8 cellular contexts compared by ENCODE assay signal in genomic region chr4:108650212-108651067, GRCh38. TPM values are rescaled to one million over a fixed set of nuclear protein-coding genes. Genes with fewer than 3 reads are reported as not detected.
DNase-seq lines count a peak whose midpoint lies in the region; ATAC-seq and TF ChIP-seq lines count a peak whose summit lies in the region.

TSS of gene OSTC (plus strand) at chr4:108650599. CDS start at chr4:108650656, 57 bp downstream.

- in situ Hi-C loops in ACHN (cut with HindIII; ENCODE audit: low pct_ligation_motif_present, low pct_unique_long_range_greater_than_20kb, low sequenced_read_pairs) (no loop called here), mammary epithelial cell (cut with MboI; ENCODE audit: low sequenced_read_pairs in 2 of 2) (no loop called here)

- H4K20me1 ChIP-seq in mammary epithelial cell (ENCODE audit: insufficient read depth, low read length), result no peaks in the 10 kb centered on the region

- H3K27ac ChIP-seq in WERI-Rb-1 (peak within 1 kb of the TSS; percentile 91), mammary epithelial cell (ENCODE audit: insufficient read depth, low read depth, low read length) (peak within 1 kb of the TSS; percentile 96), skeletal muscle tissue (ENCODE audit: low read depth, low read length) (peak within 1 kb of the TSS; percentile 80)

- H3K4me2 ChIP-seq in mammary epithelial cell (ENCODE audit: insufficient read depth, low read depth, low read length), result peak within 1 kb of the TSS; percentile 84

- no peaks in the 10 kb centered on the region for H3K9me3 ChIP-seq in WERI-Rb-1 (ENCODE audit: severe bottlenecking)
- H3K9me3 ChIP-seq in mammary epithelial cell (replicated peaks; ENCODE audit: insufficient read depth, low read length), result no peaks in the 10 kb centered on the region
- no peaks in the 10 kb centered on the region for H3K9me3 ChIP-seq in iPS-18c (ENCODE audit: control insufficient read depth, insufficient read depth, low read length)
- H3K9me3 ChIP-seq in skeletal muscle tissue (ENCODE audit: control insufficient read depth in 3 of 3, low read length in 3 of 3), result no peaks in the 10 kb centered on the region

- BruUV-seq in mammary epithelial cell (replicated peaks; lab: Mats Ljungman, UMichigan), result TSS peak; percentile 75

- H3K9ac ChIP-seq in mammary epithelial cell (ENCODE audit: insufficient read depth, low read length), result peak within 1 kb of the TSS; percentile 98
- peak within 1 kb of the TSS; percentile 89 to 95 (median 89) for H3K9ac ChIP-seq in skeletal muscle tissue (ENCODE audit: low read depth in 1 of 3, low read length in 3 of 3)

- peak; percentile 93 for DNase-seq in ACHN
- peak; percentile 95 for DNase-seq in NCI-H2227 (lab: John Stamatoyannopoulos, UW; ENCODE audit: unreplicated experiment)
- DNase-seq in WERI-Rb-1, result peak; percentile 97
- peak; percentile 92 for DNase-seq in mammary epithelial cell

- intact Hi-C loops in mammary epithelial cell (cut with micrococcal nuclease), result loop anchor here (2.0 kb wide), 1 partner anchor 30 kb away; the partner anchor contains the start of gene RPL34

- dilution Hi-C loops in mammary epithelial cell (cut with HindIII; ENCODE audit: low sequenced_read_pairs), result no loop called here

- H3K4me3 ChIP-seq in WERI-Rb-1 (ENCODE audit: low read depth, low read length), result peak within 1 kb of the TSS; percentile 100
- H3K4me3 ChIP-seq in mammary epithelial cell (replicated peaks in 1 of 3; ENCODE audit: insufficient read depth in 1 of 3, low read depth in 2 of 3, low read length in 3 of 3), result peak within 1 kb of the TSS; percentile 85 to 100 (median 99)
- peak within 1 kb of the TSS; percentile 91 for H3K4me3 ChIP-seq in iPS-18c (ENCODE audit: insufficient read depth, low read depth, low read length)
- H3K4me3 ChIP-seq in skeletal muscle tissue (ENCODE audit: low read length in 3 of 3), result peak within 1 kb of the TSS; percentile 87 to 99 (median 89)

- H3K4me1 ChIP-seq in mammary epithelial cell (ENCODE audit: insufficient read depth, low read length) (no peaks in the 10 kb centered on the region), skeletal muscle tissue (ENCODE audit: control insufficient read depth in 3 of 3, insufficient read depth in 3 of 3, low read length in 3 of 3) (peaks cover 0 to 13% (median 11%) of the 10 kb centered on the region in 3 donors)

- H3K27me3 ChIP-seq in WERI-Rb-1 (ENCODE audit: insufficient read depth, low read depth, severe bottlenecking) (no peaks in the 10 kb centered on the region), mammary epithelial cell (ENCODE audit: insufficient read depth, low read length) (no peaks in the 10 kb centered on the region), skeletal muscle tissue (ENCODE audit: control insufficient read depth in 3 of 3, insufficient read depth in 3 of 3, low read length in 3 of 3) (no peaks in the 10 kb centered on the region)

- H3K79me2 ChIP-seq in mammary epithelial cell (ENCODE audit: insufficient read depth, low read length), result peaks cover 51% of the 10 kb centered on the region

- CTCF ChIA-PET in mammary epithelial cell (lab: Charles Lee; ENCODE audit: low non-redundant PET), result no interaction called here

- H3K36me3 ChIP-seq in WERI-Rb-1 (peaks cover 3% of the 10 kb centered on the region), mammary epithelial cell (ENCODE audit: insufficient read depth, low read length) (no peaks in the 10 kb centered on the region), skeletal muscle tissue (ENCODE audit: control insufficient read depth in 3 of 3, insufficient read depth in 3 of 3, low read length in 3 of 3) (no peaks in the 10 kb centered on the region)

- peak within 1 kb of the TSS; percentile 96 for H2AFZ ChIP-seq in mammary epithelial cell (ENCODE audit: low read depth, low read length)

- 2% methylated on average over 34 of the region's 46 CpGs for WGBS in mammary epithelial cell (ENCODE audit: low coverage, missing lambda C conversion rate)

- ATAC-seq in GM18873 (IDR thresholded peaks at IDR 0.05; ENCODE audit: low FRiP score, unreplicated experiment) (peak; percentile 94), HG03139 (IDR thresholded peaks at IDR 0.05; ENCODE audit: unreplicated experiment) (peak; percentile 93)

- TF ChIP-seq CTCF in WERI-Rb-1 (IDR thresholded peaks at IDR 0.05; ENCODE audit: low read depth, low read length) (no peak), mammary epithelial cell (conservative IDR thresholded peaks at IDR 0.05 in 1 of 2, IDR thresholded peaks at IDR 0.05 in 1 of 2; ENCODE audit: extremely low read depth in 1 of 2, insufficient read depth in 1 of 2, low read depth in 1 of 2, low read length in 2 of 2) (no peak)

RNA-seq across cellular contexts. Expression of gene OSTC, which starts in this region (rescaled TPM):
- 100 to 1,000 TPM in 1 of 2 donors, 10 to 100 TPM in 1; 99.8 to 139 TPM for total RNA-seq in mammary epithelial cell
- 97.1 TPM for polyA plus RNA-seq in mammary epithelial cell
- 49.6 TPM for polyA minus RNA-seq in mammary epithelial cell
- 109 TPM for total RNA-seq in skeletal muscle tissue

Comparison
In these comparisons a context has a peak if more than half of its experiments do, and no peak if none do; other contexts are left out.
1. Peak in every context shown above with its lines: DNase-seq, ATAC-seq, H3K4me3 ChIP-seq and H3K27ac ChIP-seq.